In the genomic region with DNA sequence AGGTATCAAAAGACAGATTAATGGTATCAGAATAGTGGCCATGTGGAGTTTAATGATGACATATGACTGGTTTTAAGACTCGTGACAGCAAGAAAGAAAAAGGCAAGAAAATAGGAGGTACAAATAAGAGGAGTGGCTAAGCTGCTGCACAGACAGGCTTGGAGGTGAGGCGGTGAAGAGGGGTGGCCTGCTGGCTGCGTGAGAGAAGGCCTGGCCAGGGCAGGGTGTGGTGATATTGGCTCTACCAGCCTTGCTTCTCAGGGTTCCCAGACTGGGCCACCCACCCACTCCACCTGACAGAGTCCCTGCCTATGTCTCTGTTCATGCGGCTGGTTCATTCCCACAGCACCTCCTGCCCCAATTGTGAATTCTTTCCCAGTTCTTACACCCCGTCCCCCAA, we compare ENCODE assay signal across 17 cellular contexts.
A peak's percentile ranks its signal among the peaks of the same experiment; 100 is the strongest.
DNase-seq lines count a peak whose midpoint lies in the region; ATAC-seq and TF ChIP-seq lines count a peak whose summit lies in the region.
"Had no signal": no experiment of that assay in that cellular context is flagged by ENCODE, and none has a peak within 500 bp of the region (broad histone marks: within the 10 kb centered on the region; RNA-seq: fewer than 3 reads in every experiment).

No MANE protein-coding gene starts in this region.

- H3K36me3 Mint-ChIP-seq in nephron (ENCODE audit: low read depth) = no peaks in the 10 kb centered on the region

- CTCF ChIA-PET in HEK293 (lab: Yijun Ruan, JAX) = interaction anchor here (1.5 kb wide), 1 partner anchor 30 kb away, joined by 3 read pairs; no protein-coding TSS in a partner anchor

- H3K27me3 Mint-ChIP-seq in nephron (ENCODE audit: low read depth) = peaks cover 11% of the 10 kb centered on the region
- H3K27me3 Mint-ChIP-seq: CD4-positive, alpha-beta memory T cell had no signal

- POLR2A ChIA-PET in HEK293 (lab: Yijun Ruan, JAX) = no interaction called here

- H3K9me3 Mint-ChIP-seq in nephron = no peaks in the 10 kb centered on the region
- H3K9me3 Mint-ChIP-seq: CD4-positive, alpha-beta memory T cell; H9; HFFc6 had no signal

- no peak overlapping the region for H3K4me3 ChIP-seq in HEK293 (ENCODE audit: low read depth, low read length)
- H3K4me3 ChIP-seq: GM23248 had no signal

- no peak overlapping the region for H3K4me3 Mint-ChIP-seq in nephron
- H3K4me3 Mint-ChIP-seq: CD4-positive, alpha-beta memory T cell; H9; HFFc6 had no signal

- TF ChIP-seq CTCF in HEK293 (tag by site-specific recombination; IDR thresholded peaks at IDR 0.05) (no peak), nephron (IDR thresholded peaks at IDR 0.05; ENCODE audit: unreplicated experiment in 3 of 3) (no peak)

- DNase-seq in SK-N-DZ (ENCODE audit: low spot score) (peak; percentile 35), DMS153 (lab: John Stamatoyannopoulos, UW) (no peak), H4 (ENCODE audit: low spot score) (no peak), NCI-H1417 treated with DMSO at 0.1 percent for 48 hours (lab: John Stamatoyannopoulos, UW) (no peak), COLO668 (lab: John Stamatoyannopoulos, UW; ENCODE audit: unreplicated experiment) (no peak)
- DNase-seq: C1 segment of cervical spinal cord; Caco-2; CD4-positive, alpha-beta memory T cell; DMS79; GF-D8; H9; HFFc6 had no signal

- ATAC-seq in esophagus mucosa = peak; percentile 47
- ATAC-seq: HCT116 had no signal

- H3K4me1 Mint-ChIP-seq in nephron = peaks cover 48% of the 10 kb centered on the region

- no peaks in the 10 kb centered on the region for H3K36me3 ChIP-seq in HEK293 (ENCODE audit: control insufficient read depth in 2 of 2, insufficient read depth in 1 of 2, low read length in 2 of 2)

- no peak overlapping the region for H3K27ac ChIP-seq in HEK293 (ENCODE audit: extremely low read depth, low read depth, low read length)
- H3K27ac ChIP-seq: GM23248 had no signal

- no peaks in the 10 kb centered on the region for H3K9me3 ChIP-seq in HEK293 (ENCODE audit: control insufficient read depth, insufficient read depth, low read depth, low read length)
- H3K9me3 ChIP-seq: Caco-2 had no signal

- H3K27ac Mint-ChIP-seq in nephron = peak overlapping the region in 2 of 3 experiments; percentile 8 to 17
- H3K27ac Mint-ChIP-seq: H9, HFFc6 had no signal

- peaks cover 11% of the 10 kb centered on the region for H3K4me1 ChIP-seq in HEK293 (ENCODE audit: control insufficient read depth, insufficient read depth, low read length)
- H3K4me1 ChIP-seq: Caco-2 had no signal

TF ChIP-seq in HEK293, 187 proteins besides CTCF, POLR2A, EP300 and RAD21:
- TF ChIP-seq ZNF2 (tag by site-specific recombination; IDR thresholded peaks at IDR 0.05) (no peak), ZFHX2 (tag by site-specific recombination; conservative IDR thresholded peaks at IDR 0.05) (no peak), ZFP3 (tag by site-specific recombination; IDR thresholded peaks at IDR 0.05; ENCODE audit: low read depth) (no peak), ZNF391 (tag by site-specific recombination; IDR thresholded peaks at IDR 0.05; ENCODE audit: borderline replicate concordance, low read depth) (no peak), FEZF1 (tag by site-specific recombination; IDR thresholded peaks at IDR 0.05) (0 out of 2 replicates have a peak, but pooled peaks have one; percentile 16), ZNF837 (tag by site-specific recombination; IDR thresholded peaks at IDR 0.05) (no peak)
- TF ChIP-seq, protein P1, sequence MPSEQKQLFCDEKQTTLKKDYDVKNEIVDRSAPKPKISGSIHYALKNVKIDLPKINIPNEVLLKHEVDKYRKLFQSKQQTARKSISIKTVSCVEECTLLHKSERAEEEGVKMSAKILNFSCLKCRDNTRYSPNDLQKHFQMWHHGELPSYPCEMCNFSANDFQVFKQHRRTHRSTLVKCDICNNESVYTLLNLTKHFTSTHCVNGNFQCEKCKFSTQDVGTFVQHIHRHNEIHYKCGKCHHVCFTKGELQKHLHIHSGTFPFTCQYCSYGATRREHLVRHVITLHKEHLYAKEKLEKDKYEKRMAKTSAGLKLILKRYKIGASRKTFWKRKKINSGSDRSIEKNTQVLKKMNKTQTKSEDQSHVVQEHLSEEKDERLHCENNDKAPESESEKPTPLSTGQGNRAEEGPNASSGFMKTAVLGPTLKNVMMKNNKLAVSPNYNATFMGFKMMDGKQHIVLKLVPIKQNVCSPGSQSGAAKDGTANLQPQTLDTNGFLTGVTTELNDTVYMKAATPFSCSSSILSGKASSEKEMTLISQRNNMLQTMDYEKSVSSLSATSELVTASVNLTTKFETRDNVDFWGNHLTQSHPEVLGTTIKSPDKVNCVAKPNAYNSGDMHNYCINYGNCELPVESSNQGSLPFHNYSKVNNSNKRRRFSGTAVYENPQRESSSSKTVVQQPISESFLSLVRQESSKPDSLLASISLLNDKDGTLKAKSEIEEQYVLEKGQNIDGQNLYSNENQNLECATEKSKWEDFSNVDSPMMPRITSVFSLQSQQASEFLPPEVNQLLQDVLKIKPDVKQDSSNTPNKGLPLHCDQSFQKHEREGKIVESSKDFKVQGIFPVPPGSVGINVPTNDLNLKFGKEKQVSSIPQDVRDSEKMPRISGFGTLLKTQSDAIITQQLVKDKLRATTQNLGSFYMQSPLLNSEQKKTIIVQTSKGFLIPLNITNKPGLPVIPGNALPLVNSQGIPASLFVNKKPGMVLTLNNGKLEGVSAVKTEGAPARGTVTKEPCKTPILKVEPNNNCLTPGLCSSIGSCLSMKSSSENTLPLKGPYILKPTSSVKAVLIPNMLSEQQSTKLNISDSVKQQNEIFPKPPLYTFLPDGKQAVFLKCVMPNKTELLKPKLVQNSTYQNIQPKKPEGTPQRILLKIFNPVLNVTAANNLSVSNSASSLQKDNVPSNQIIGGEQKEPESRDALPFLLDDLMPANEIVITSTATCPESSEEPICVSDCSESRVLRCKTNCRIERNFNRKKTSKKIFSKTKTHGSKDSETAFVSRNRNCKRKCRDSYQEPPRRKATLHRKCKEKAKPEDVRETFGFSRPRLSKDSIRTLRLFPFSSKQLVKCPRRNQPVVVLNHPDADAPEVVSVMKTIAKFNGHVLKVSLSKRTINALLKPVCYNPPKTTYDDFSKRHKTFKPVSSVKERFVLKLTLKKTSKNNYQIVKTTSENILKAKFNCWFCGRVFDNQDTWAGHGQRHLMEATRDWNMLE (tag by site-specific recombination; conservative IDR thresholded peaks at IDR 0.05; ENCODE audit: low read depth) = no peak
